In genomic region chr14:104868060-104868740, GRCh38 we compare ENCODE assay signal across 15 cellular contexts. TPM values are rescaled to one million over a fixed set of nuclear protein-coding genes. Genes with fewer than 3 reads are reported as not detected.
"Had no signal": no experiment of that assay in that cellular context is flagged by ENCODE, and none has a peak within 500 bp of the region (broad histone marks: within the 10 kb centered on the region; RNA-seq: fewer than 3 reads in every experiment).

No MANE protein-coding gene starts in this region.

- DNase-seq: activated CD4-positive, alpha-beta T cell treated with anti-CD3 and anti-CD28 coated beads, Interleukin-2, amount 10 ng/mL, durations not matched to agents 7 days and 5 days; activated CD4-positive, CD25-positive, alpha-beta regulatory T cell; activated gamma-delta T cell treated with Interleukin-2 at 50 U/mL for 16 hours; activated T-cell treated with anti-CD3 and anti-CD28 coated beads, Interleukin-2, amount 50 U/mL, for 1 hour; endodermal cell; erythroblast; hippocampal formation; kidney glomerular epithelial cell; midbrain; stimulated activated CD4-positive, alpha-beta T cell treated with anti-CD3 and anti-CD28 coated beads, Interleukin-4, amount 100 ng/mL, for 4 hours; stimulated activated naive CD8-positive, alpha-beta T cell treated with anti-CD3 and anti-CD28 coated beads, Interleukin-15, amount 100 ng/mL, for 72 hours; testis had no signal

- H3K27ac ChIP-seq: neutrophil, psoas muscle, testis had no signal

- H3K4me3 ChIP-seq: psoas muscle, testis had no signal

- H3K36me3 ChIP-seq: neutrophil had no signal

- H3K9me3 ChIP-seq: neutrophil, psoas muscle, testis had no signal

- H3K27me3 ChIP-seq: testis had no signal

- ATAC-seq: psoas muscle; stimulated activated naive CD8-positive, alpha-beta T cell treated with anti-CD3 and anti-CD28 coated beads, Interleukin-15, amount 100 ng/mL, for 72 hours; T-helper 17 cell had no signal

RNA-seq across cellular contexts. Expression of gene PLD4, which starts 56.5 kb away (rescaled TPM):
- total RNA-seq: activated CD4-positive, alpha-beta T cell treated with anti-CD3 and anti-CD28 coated beads, Interleukin-2, amount 10 ng/mL, durations not matched to agents 7 days and 5 days; endodermal cell had no signal
- polyA plus RNA-seq: psoas muscle had no signal
